17 cellular contexts compared by ENCODE assay signal in genomic region chr14:61887628-61888027, GRCh38.
A peak's percentile ranks its signal among the peaks of the same experiment; 100 is the strongest.
DNase-seq lines count a peak whose midpoint lies in the region; ATAC-seq, FAIRE-seq and TF ChIP-seq lines count a peak whose summit lies in the region.
"Had no signal": no experiment of that assay in that cellular context is flagged by ENCODE, and none has a peak within 500 bp of the region (broad histone marks: within the 10 kb centered on the region; RNA-seq: fewer than 3 reads in every experiment).

No MANE protein-coding gene starts in this region.

- peaks cover 10% of the 10 kb centered on the region for H3K4me1 Mint-ChIP-seq in CD8-positive, alpha-beta T cell (ENCODE audit: low read depth)

- FAIRE-seq in GM18507 (lab: Jason Lieb, UNC), result peak; percentile 35

- H3K4me3 Mint-ChIP-seq in CD8-positive, alpha-beta T cell, result no peak overlapping the region

- DNase-seq in GM18507 (ENCODE audit: extremely low spot score, insufficient read length, low read depth) (no peak), amniotic epithelial cell (ENCODE audit: low read depth) (peak; percentile 3), iris pigment epithelial cell (ENCODE audit: low read depth) (peak; percentile 7), iPS-NIHi11 (ENCODE audit: low spot score) (no peak), BE2C (no peak)
- DNase-seq in CD8-positive, alpha-beta T cell, result no peak
- DNase-seq: ACHN, DMS 273 treated with DMSO at 0.1 percent for 48 hours, H7, NCI-H1092 treated with DMSO at 0.1 percent for 48 hours, NCI-H1694, NCI-H345, NCI-H69 had no signal

- no peaks in the 10 kb centered on the region for H3K36me3 ChIP-seq in CD8-positive, alpha-beta T cell (ENCODE audit: insufficient read depth, low read length)
- H3K36me3 ChIP-seq in BE2C, result no peaks in the 10 kb centered on the region

- TF ChIP-seq CTCF in CD8-positive, alpha-beta T cell (IDR thresholded peaks at IDR 0.05), result no peak
- no peak for TF ChIP-seq CTCF in BE2C (IDR thresholded peaks at IDR 0.05; ENCODE audit: low read depth, low read length)

- peaks cover 8% of the 10 kb centered on the region for H3K4me1 ChIP-seq in CD8-positive, alpha-beta T cell (ENCODE audit: insufficient read depth, low read length)
- H3K4me1 ChIP-seq in BE2C, result no peaks in the 10 kb centered on the region

- H3K27ac ChIP-seq in CD8-positive, alpha-beta T cell (ENCODE audit: low read depth, low read length), result no peak overlapping the region
- H3K27ac ChIP-seq: SK-N-MC had no signal

- intact Hi-C loops in CD8-positive, alpha-beta T cell (cut with DNase I, micrococcal nuclease), result no loop called here

- CTCF ChIA-PET in CD8-positive, alpha-beta T cell (lab: Charles Lee), result interaction anchor here (1.0 kb wide), 1 partner anchor 8 kb away, joined by 3 read pairs; no protein-coding TSS in a partner anchor

- POLR2A ChIA-PET in CD8-positive, alpha-beta T cell (lab: Charles Lee), result no interaction called here

- H3K9me3 ChIP-seq in CD8-positive, alpha-beta T cell (ENCODE audit: low read length), result no peaks in the 10 kb centered on the region
- H3K9me3 ChIP-seq in BE2C, result no peaks in the 10 kb centered on the region

- H3K9me3 Mint-ChIP-seq in CD8-positive, alpha-beta T cell, result no peaks in the 10 kb centered on the region

- peaks cover 8% of the 10 kb centered on the region for H3K27me3 Mint-ChIP-seq in CD8-positive, alpha-beta T cell (ENCODE audit: low read depth)

- no peak overlapping the region for H3K27ac Mint-ChIP-seq in CD8-positive, alpha-beta T cell

- ATAC-seq in CD8-positive, alpha-beta T cell, result no peak
- no peak for ATAC-seq in GM18519 (IDR thresholded peaks at IDR 0.05; ENCODE audit: low FRiP score, unreplicated experiment)
- ATAC-seq: Panc1, Right ventricle myocardium inferior had no signal

- H3K4me3 ChIP-seq in CD8-positive, alpha-beta T cell (ENCODE audit: low read depth, low read length), result no peak overlapping the region
- H3K4me3 ChIP-seq in BE2C (ENCODE audit: low read depth, low read length), result no peak overlapping the region
- H3K4me3 ChIP-seq: SK-N-MC had no signal

- no peaks in the 10 kb centered on the region for H3K27me3 ChIP-seq in CD8-positive, alpha-beta T cell (ENCODE audit: insufficient read depth, low read length)
- no peaks in the 10 kb centered on the region; the same call in none of the 2 replicates for H3K27me3 ChIP-seq in BE2C

- H3K36me3 Mint-ChIP-seq in CD8-positive, alpha-beta T cell, result no peaks in the 10 kb centered on the region

Comparison
In these comparisons a context has a peak if more than half of its experiments do, and no peak if none do; other contexts are left out.
1. DNase-seq: peak in amniotic epithelial cell (single experiment) and iris pigment epithelial cell (single experiment); none in GM18507 (single experiment), CD8-positive, alpha-beta T cell (0 of 7), iPS-NIHi11 (single experiment) and BE2C (single experiment).